ENCODE assay signal across 10 cellular contexts in genomic region chr2:18311413-18311812, GRCh38.
DNase-seq lines count a peak whose midpoint lies in the region; ATAC-seq lines count a peak whose summit lies in the region.
"Had no signal": no experiment of that assay in that cellular context is flagged by ENCODE, and none has a peak within 500 bp of the region (broad histone marks: within the 10 kb centered on the region; RNA-seq: fewer than 3 reads in every experiment).

No MANE protein-coding gene starts in this region.

- H3K4me3 Mint-ChIP-seq in stimulated activated naive CD8-positive, alpha-beta T cell treated with anti-CD3 and anti-CD28 coated beads, Interleukin-15, amount 100 ng/mL, for 72 hours, result no peak overlapping the region

- no peak overlapping the region for H3K4me3 ChIP-seq in skeletal muscle cell (ENCODE audit: low read depth, low read length)

- DNase-seq in EH (ENCODE audit: low read depth), result peak; percentile 95
- peak; percentile 26 for DNase-seq in NCI-H2196 treated with DMSO at 0.1 percent for 48 hours (lab: John Stamatoyannopoulos, UW; ENCODE audit: unreplicated experiment)
- peak; percentile 59 for DNase-seq in fibroblast of gingiva (ENCODE audit: low read depth)
- DNase-seq in skeletal muscle cell (ENCODE audit: low read depth), result peak; percentile 25
- DNase-seq in activated CD4-positive, alpha-beta T cell treated with anti-CD3 and anti-CD28 coated beads for 48 hours, result no peak
- DNase-seq in OCI-M2 (lab: John Stamatoyannopoulos, UW; ENCODE audit: unreplicated experiment), result no peak
- no peak for DNase-seq in stimulated activated naive CD8-positive, alpha-beta T cell treated with anti-CD3 and anti-CD28 coated beads, Interleukin-15, amount 100 ng/mL, for 72 hours
- DNase-seq: mammary epithelial cell; stimulated activated naive CD8-positive, alpha-beta T cell treated with anti-CD3 and anti-CD28 coated beads, Interleukin-15, Interleukin-2, amounts not matched to agents 100 U/mL and 50 U/mL, for 24 hours had no signal

- ATAC-seq in GM21723 (IDR thresholded peaks at IDR 0.05; ENCODE audit: unreplicated experiment), result no peak
- no peak for ATAC-seq in stimulated activated naive CD8-positive, alpha-beta T cell treated with anti-CD3 and anti-CD28 coated beads, Interleukin-15, amount 100 ng/mL, for 72 hours
- ATAC-seq: stimulated activated naive CD8-positive, alpha-beta T cell treated with anti-CD3 and anti-CD28 coated beads, Interleukin-15, Interleukin-2, amounts not matched to agents 100 U/mL and 50 U/mL, for 24 hours had no signal

- peaks cover 5 to 7% of the 10 kb centered on the region in 2 donors for H3K9me3 Mint-ChIP-seq in stimulated activated naive CD8-positive, alpha-beta T cell treated with anti-CD3 and anti-CD28 coated beads, Interleukin-15, amount 100 ng/mL, for 72 hours

- H3K27ac Mint-ChIP-seq in stimulated activated naive CD8-positive, alpha-beta T cell treated with anti-CD3 and anti-CD28 coated beads, Interleukin-15, amount 100 ng/mL, for 72 hours, result no peak overlapping the region

- no peaks in the 10 kb centered on the region for H3K27me3 Mint-ChIP-seq in stimulated activated naive CD8-positive, alpha-beta T cell treated with anti-CD3 and anti-CD28 coated beads, Interleukin-15, amount 100 ng/mL, for 72 hours

- no peaks in the 10 kb centered on the region for H3K4me1 Mint-ChIP-seq in stimulated activated naive CD8-positive, alpha-beta T cell treated with anti-CD3 and anti-CD28 coated beads, Interleukin-15, amount 100 ng/mL, for 72 hours

Comparison
In these comparisons a context has a peak if more than half of its experiments do, and no peak if none do; other contexts are left out.
1. DNase-seq: peak in EH (single experiment), NCI-H2196 treated with DMSO at 0.1 percent for 48 hours (single experiment), fibroblast of gingiva (single experiment) and skeletal muscle cell (single experiment); none in activated CD4-positive, alpha-beta T cell treated with anti-CD3 and anti-CD28 coated beads for 48 hours (single experiment), OCI-M2 (single experiment) and stimulated activated naive CD8-positive, alpha-beta T cell treated with anti-CD3 and anti-CD28 coated beads, Interleukin-15, amount 100 ng/mL, for 72 hours (0 of 2).